Comparison of ENCODE assay signal across 16 cellular contexts in the genomic region with DNA sequence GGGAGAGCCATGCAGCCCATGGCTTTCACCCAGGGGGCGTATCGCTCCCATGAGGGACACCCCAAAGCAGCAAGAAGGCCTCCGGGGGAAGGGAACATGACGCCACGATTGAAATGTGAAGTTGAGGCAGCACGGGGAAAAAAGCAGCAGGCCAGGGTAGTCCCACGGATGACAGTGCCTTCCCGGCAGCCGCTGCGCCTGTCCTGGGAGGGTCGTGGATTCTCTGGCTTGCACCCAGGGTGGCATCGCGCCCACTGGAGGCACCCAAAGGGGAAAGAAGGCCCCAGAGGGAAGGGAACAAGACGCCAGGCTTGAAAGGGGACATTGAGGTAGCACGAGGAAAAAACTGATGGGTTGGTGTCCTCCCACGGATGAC.
A peak's percentile ranks its signal among the peaks of the same experiment; 100 is the strongest.
DNase-seq lines count a peak whose midpoint lies in the region; ATAC-seq and TF ChIP-seq lines count a peak whose summit lies in the region.
"Had no signal": no experiment of that assay in that cellular context is flagged by ENCODE, and none has a peak within 500 bp of the region (broad histone marks: within the 10 kb centered on the region; RNA-seq: fewer than 3 reads in every experiment).

No MANE protein-coding gene starts in this region.

- no peak overlapping the region for H3K27ac Mint-ChIP-seq in osteocyte (ENCODE audit: unreplicated experiment)

- peaks cover 10% of the 10 kb centered on the region for H3K9me3 Mint-ChIP-seq in osteocyte (ENCODE audit: unreplicated experiment)

- H3K4me1 Mint-ChIP-seq in osteocyte (ENCODE audit: unreplicated experiment) = no peaks in the 10 kb centered on the region
- H3K4me1 Mint-ChIP-seq: CD4-positive, alpha-beta memory T cell had no signal

- peaks cover 96% of the 10 kb centered on the region for H3K9me3 ChIP-seq in HUES48 (ENCODE audit: control insufficient read depth, insufficient read depth, low read length)
- H3K9me3 ChIP-seq in esophagus muscularis mucosa = peaks cover 0 to 3% (median 0%) of the 10 kb centered on the region in 4 donors
- H3K9me3 ChIP-seq: HAP-1 had no signal

- intact Hi-C loops in esophagus muscularis mucosa (cut with DNase I) = no loop called here

- DNase-seq in esophagus muscularis mucosa (ENCODE audit: extremely low spot score) (peak; percentile 87), osteocyte (ENCODE audit: extremely low spot score, unreplicated experiment) (peak; percentile 79), HCEC 1CT (no peak)
- DNase-seq: C1 segment of cervical spinal cord; Calu3; CD4-positive, alpha-beta memory T cell; COR-L47; DMS79; EL; GDM1; GOT3 had no signal

- H3K4me1 ChIP-seq in HUES48 (ENCODE audit: control insufficient read depth, insufficient read depth, low read length) = no peaks in the 10 kb centered on the region
- no peaks in the 10 kb centered on the region for H3K4me1 ChIP-seq in esophagus muscularis mucosa
- H3K4me1 ChIP-seq: HAP-1 had no signal

- WGBS in esophagus muscularis mucosa = 74% methylated on average over 16 of the region's 16 CpGs

- no peak overlapping the region for H3K4me3 Mint-ChIP-seq in osteocyte (ENCODE audit: unreplicated experiment)
- H3K4me3 Mint-ChIP-seq: CD4-positive, alpha-beta memory T cell had no signal

- no peak for TF ChIP-seq POLR2A in esophagus muscularis mucosa (IDR thresholded peaks at IDR 0.05; ENCODE audit: low read depth)

- 0 out of 2 replicates have a peak overlapping the region, but pooled peaks have one; percentile 8 for H3K4me3 ChIP-seq in HUES48 (ENCODE audit: low read depth, low read length)
- H3K4me3 ChIP-seq in esophagus muscularis mucosa = no peak overlapping the region
- H3K4me3 ChIP-seq: GM12878, HAP-1 had no signal

- H3K27ac ChIP-seq in HUES48 (ENCODE audit: low read depth, low read length) (no peak overlapping the region), esophagus muscularis mucosa (replicated peaks in 1 of 4) (no peak overlapping the region)

- H3K36me3 ChIP-seq in HUES48 (ENCODE audit: control insufficient read depth, insufficient read depth, low read length) (no peaks in the 10 kb centered on the region), esophagus muscularis mucosa (no peaks in the 10 kb centered on the region)
- H3K36me3 ChIP-seq: HAP-1 had no signal

- H3K9ac ChIP-seq in HUES48 (ENCODE audit: low read depth, low read length) = no peak overlapping the region

- no peak for ATAC-seq in GM18858 (IDR thresholded peaks at IDR 0.05; ENCODE audit: unreplicated experiment)
- ATAC-seq: GM12878 had no signal

- no peaks in the 10 kb centered on the region for H3K27me3 Mint-ChIP-seq in osteocyte (ENCODE audit: unreplicated experiment)
- H3K27me3 Mint-ChIP-seq: CD4-positive, alpha-beta memory T cell had no signal

- TF ChIP-seq RAD21 in Ishikawa (IDR thresholded peaks at IDR 0.05; ENCODE audit: low read depth) = no peak

- TF ChIP-seq CTCF in esophagus muscularis mucosa (IDR thresholded peaks at IDR 0.05) = no peak
- TF ChIP-seq CTCF in osteocyte (IDR thresholded peaks at IDR 0.05) = no peak

- H3K27me3 ChIP-seq in HUES48 (ENCODE audit: control insufficient read depth, insufficient read depth, low read length) (no peaks in the 10 kb centered on the region), esophagus muscularis mucosa (peaks cover 0 to 15% (median 0%) of the 10 kb centered on the region in 4 donors)

- no peaks in the 10 kb centered on the region for H3K36me3 Mint-ChIP-seq in osteocyte (ENCODE audit: unreplicated experiment)
- H3K36me3 Mint-ChIP-seq: CD4-positive, alpha-beta memory T cell had no signal

- TF ChIP-seq EP300 in Ishikawa (IDR thresholded peaks at IDR 0.05; ENCODE audit: borderline replicate concordance) (no peak), esophagus muscularis mucosa (IDR thresholded peaks at IDR 0.05) (no peak)

TF ChIP-seq in Ishikawa, 13 proteins besides CTCF, POLR2A, EP300 and RAD21:
- TF ChIP-seq TCF12 (IDR thresholded peaks at IDR 0.05; ENCODE audit: low read depth) (no peak), NFIC (IDR thresholded peaks at IDR 0.05) (no peak), ZBTB7A (IDR thresholded peaks at IDR 0.05; ENCODE audit: low read depth) (0 out of 2 replicates have a peak, but pooled peaks have one; percentile 14), CREB1 (IDR thresholded peaks at IDR 0.05; ENCODE audit: low read depth) (no peak), FOXM1 (IDR thresholded peaks at IDR 0.05; ENCODE audit: borderline replicate concordance, low read depth) (no peak)
- TF ChIP-seq, protein P1, sequence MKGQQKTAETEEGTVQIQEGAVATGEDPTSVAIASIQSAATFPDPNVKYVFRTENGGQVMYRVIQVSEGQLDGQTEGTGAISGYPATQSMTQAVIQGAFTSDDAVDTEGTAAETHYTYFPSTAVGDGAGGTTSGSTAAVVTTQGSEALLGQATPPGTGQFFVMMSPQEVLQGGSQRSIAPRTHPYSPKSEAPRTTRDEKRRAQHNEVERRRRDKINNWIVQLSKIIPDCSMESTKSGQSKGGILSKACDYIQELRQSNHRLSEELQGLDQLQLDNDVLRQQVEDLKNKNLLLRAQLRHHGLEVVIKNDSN (IDR thresholded peaks at IDR 0.05) = no peak
